Comparison of ENCODE assay signal across 17 cellular contexts in the genomic region with DNA sequence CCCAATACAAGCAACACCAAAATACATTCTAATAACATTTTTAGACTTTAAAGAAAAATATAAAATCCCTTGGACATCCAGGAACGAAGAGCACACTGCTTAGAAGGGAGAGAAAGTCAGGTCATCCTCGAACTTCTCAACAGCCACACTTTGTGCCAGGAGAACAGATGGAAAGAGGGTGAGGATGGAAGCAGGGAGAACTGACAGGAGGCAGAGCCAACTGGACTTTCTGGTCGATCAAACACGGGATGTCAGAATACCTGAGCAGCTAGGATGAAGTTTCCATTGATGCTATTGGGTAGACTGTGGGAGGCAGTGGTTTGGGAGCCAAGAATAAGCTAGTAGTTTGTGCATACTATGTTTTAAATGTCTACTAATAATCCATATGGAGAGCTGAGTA.
A peak's percentile ranks its signal among the peaks of the same experiment; 100 is the strongest.
DNase-seq lines count a peak whose midpoint lies in the region; ATAC-seq, FAIRE-seq and TF ChIP-seq lines count a peak whose summit lies in the region.
"Had no signal": no experiment of that assay in that cellular context is flagged by ENCODE, and none has a peak within 500 bp of the region (broad histone marks: within the 10 kb centered on the region; RNA-seq: fewer than 3 reads in every experiment).

No MANE protein-coding gene starts in this region.

- H3K27me3 ChIP-seq in PC-3 (ENCODE audit: low read length) (no peaks in the 10 kb centered on the region), K562 (ENCODE audit: control insufficient read depth in 2 of 2, insufficient read depth in 2 of 2, low read length in 2 of 2) (peaks cover 0 to 3% of the 10 kb centered on the region in 2 experiments; a peak in 1 of 5 replicates), trophoblast cell (ENCODE audit: insufficient read depth, low read length) (no peaks in the 10 kb centered on the region), ovary (no peaks in the 10 kb centered on the region)
- H3K27me3 ChIP-seq: transverse colon had no signal

- H3K27ac ChIP-seq in PC-3 (ENCODE audit: low read length) = peak overlapping the region; percentile 85; the same call in 1 of the 2 replicates
- no peak overlapping the region for H3K27ac ChIP-seq in K562 (ENCODE audit: extremely low read depth, low read depth, low read length)
- peak overlapping the region; percentile 84 for H3K27ac ChIP-seq in trophoblast cell (ENCODE audit: low read depth, low read length)
- no peak overlapping the region for H3K27ac ChIP-seq in ovary
- H3K27ac ChIP-seq: transverse colon had no signal

- no peak overlapping the region; the same call in 1 of the 2 replicates for H2AFZ ChIP-seq in PC-3 (ENCODE audit: low read length)
- H2AFZ ChIP-seq in K562 (ENCODE audit: low read depth, low read length) = peak overlapping the region; percentile 46
- H2AFZ ChIP-seq in trophoblast cell (ENCODE audit: insufficient read depth, low read length, poor library complexity) = no peak overlapping the region

- H3K4me1 Mint-ChIP-seq in activated CD8-positive, alpha-beta T cell treated with anti-CD3 and anti-CD28 coated beads for 36 hours (ENCODE audit: low read depth) = peaks cover 72% of the 10 kb centered on the region
- H3K4me1 Mint-ChIP-seq in activated CD8-positive, alpha-beta T cell treated with anti-CD3 and anti-CD28 coated beads, Interleukin-2, amount 10 ng/mL, durations not matched to agents 7 days and 5 days (ENCODE audit: low read depth) = peaks cover 74% of the 10 kb centered on the region
- H3K4me1 Mint-ChIP-seq in Calu3 (ENCODE audit: low read depth, unreplicated experiment) = peaks cover 21% of the 10 kb centered on the region

- H3K36me3 Mint-ChIP-seq in activated CD8-positive, alpha-beta T cell treated with anti-CD3 and anti-CD28 coated beads for 36 hours (ENCODE audit: low read depth) = peaks cover 22% of the 10 kb centered on the region
- H3K36me3 Mint-ChIP-seq in activated CD8-positive, alpha-beta T cell treated with anti-CD3 and anti-CD28 coated beads, Interleukin-2, amount 10 ng/mL, durations not matched to agents 7 days and 5 days (ENCODE audit: low read depth) = peaks cover 39% of the 10 kb centered on the region
- peaks cover under 1% of the 10 kb centered on the region for H3K36me3 Mint-ChIP-seq in Calu3 (ENCODE audit: insufficient read depth, unreplicated experiment)

- H3K36me3 ChIP-seq in PC-3 (ENCODE audit: low read depth, low read length) (no peaks in the 10 kb centered on the region), K562 (ENCODE audit: control insufficient read depth, insufficient read depth, low read length) (no peaks in the 10 kb centered on the region), trophoblast cell (ENCODE audit: control insufficient read depth in 1 of 2, insufficient read depth in 2 of 2, low read length in 2 of 2) (no peaks in the 10 kb centered on the region), ovary (no peaks in the 10 kb centered on the region)
- H3K36me3 ChIP-seq: transverse colon had no signal

- H3K14ac ChIP-seq in trophoblast cell (ENCODE audit: low read length) = no peak overlapping the region

- no peak overlapping the region for H4K12ac ChIP-seq in trophoblast cell (ENCODE audit: low read depth, low read length)

- H3F3A ChIP-seq in PC-3 (ENCODE audit: low read length, unreplicated experiment) = peaks cover 3% of the 10 kb centered on the region

- TF ChIP-seq RAD21 in K562 (CRISPR knock-in tag; conservative IDR thresholded peaks at IDR 0.05 in 1 of 2, IDR thresholded peaks at IDR 0.05 in 1 of 2) = no peak

- no peak for TF ChIP-seq POLR2A in K562 (conservative IDR thresholded peaks at IDR 0.05)
- TF ChIP-seq POLR2A in ovary (IDR thresholded peaks at IDR 0.05) = no peak

- BruUV-seq in PC-3 (replicated peaks; lab: Mats Ljungman, UMichigan) = no TSS peak
- no TSS peak for BruUV-seq in K562 (replicated peaks; lab: Mats Ljungman, UMichigan)
- BruUV-seq in Calu3 (replicated peaks; lab: Mats Ljungman, UMichigan) = no TSS peak

- FAIRE-seq in K562 (lab: Jason Lieb, UNC) = no peak
- FAIRE-seq: colon had no signal

- in situ Hi-C loops in K562 (cut with MboI) = no loop called here

- TF ChIP-seq EP300 in K562 (IDR thresholded peaks at IDR 0.05; ENCODE audit: low read length) (no peak), ovary (IDR thresholded peaks at IDR 0.05) (no peak)

- H3K4me1 ChIP-seq in PC-3 (ENCODE audit: insufficient read depth, low read length) (peaks cover 28% of the 10 kb centered on the region), K562 (replicated peaks in 1 of 2; ENCODE audit: control insufficient read depth in 2 of 2, insufficient read depth in 2 of 2, low read length in 2 of 2) (peaks cover 1 to 7% of the 10 kb centered on the region in 2 experiments), trophoblast cell (ENCODE audit: control insufficient read depth in 1 of 2, insufficient read depth in 2 of 2, low read length in 2 of 2) (peaks cover 22 to 26% of the 10 kb centered on the region in 2 experiments), ovary (ENCODE audit: insufficient read depth) (peaks cover under 1% of the 10 kb centered on the region)

- H3K9me3 ChIP-seq in PC-3 (ENCODE audit: low read length) (no peaks in the 10 kb centered on the region), K562 (replicated peaks; ENCODE audit: control insufficient read depth, insufficient read depth, low read depth, low read length) (no peaks in the 10 kb centered on the region), trophoblast cell (ENCODE audit: insufficient read depth, low read depth, low read length) (peaks cover 1% of the 10 kb centered on the region), ovary (no peaks in the 10 kb centered on the region)
- H3K9me3 ChIP-seq: transverse colon had no signal

- no peak for TF ChIP-seq CTCF in activated CD8-positive, alpha-beta T cell treated with anti-CD3 and anti-CD28 coated beads for 36 hours (IDR thresholded peaks at IDR 0.05)
- no peak for TF ChIP-seq CTCF in PC-3 (conservative IDR thresholded peaks at IDR 0.05; ENCODE audit: low read depth, low read length)
- no peak for TF ChIP-seq CTCF in K562 (IDR thresholded peaks at IDR 0.05 in 2 of 3, conservative IDR thresholded peaks at IDR 0.05 in 1 of 3; ENCODE audit: insufficient read depth in 2 of 3, low read depth in 1 of 3, low read length in 3 of 3)
- no peak for TF ChIP-seq CTCF in ovary (IDR thresholded peaks at IDR 0.05)
- no peak for TF ChIP-seq CTCF in Calu3 (IDR thresholded peaks at IDR 0.05; ENCODE audit: unreplicated experiment)

- intact Hi-C loops in activated CD8-positive, alpha-beta T cell treated with anti-CD3 and anti-CD28 coated beads for 36 hours (cut with micrococcal nuclease) = loop anchor here (5.0 to 10.0 kb wide), 2 partner anchors 60 to 522 kb away; no protein-coding TSS in a partner anchor
- intact Hi-C loops in PC-3 (cut with micrococcal nuclease) = no loop called here
- intact Hi-C loops in K562 (cut with micrococcal nuclease) = no loop called here
- intact Hi-C loops in ovary (cut with DNase I) = no loop called here
- intact Hi-C loops in Calu3 (cut with micrococcal nuclease; ENCODE audit: unreplicated experiment) = no loop called here

- H2BK5ac ChIP-seq in trophoblast cell (ENCODE audit: low read depth, low read length, poor library complexity) = peak overlapping the region; percentile 77

- peaks cover 21% of the 10 kb centered on the region for H3K79me1 ChIP-seq in trophoblast cell (ENCODE audit: low read length)

- H3K79me2 ChIP-seq in PC-3 (ENCODE audit: low read length) (no peaks in the 10 kb centered on the region), K562 (ENCODE audit: control insufficient read depth, insufficient read depth, low read length) (no peaks in the 10 kb centered on the region), trophoblast cell (ENCODE audit: control insufficient read depth, insufficient read depth, low read length, poor library complexity) (peaks cover 3% of the 10 kb centered on the region)

- no peak overlapping the region for H3K4me2 ChIP-seq in PC-3 (ENCODE audit: low read length)
- no peak overlapping the region for H3K4me2 ChIP-seq in K562 (ENCODE audit: insufficient read depth, low read length)
- no peak overlapping the region for H3K4me2 ChIP-seq in trophoblast cell (ENCODE audit: low read length)

- H3K9me2 ChIP-seq in PC-3 (replicated peaks; ENCODE audit: low read length) = no peaks in the 10 kb centered on the region

- H4K91ac ChIP-seq in trophoblast cell (ENCODE audit: low read depth, low read length) = peak overlapping the region; percentile 77

- CTCF ChIA-PET in activated CD8-positive, alpha-beta T cell treated with anti-CD3 and anti-CD28 coated beads for 36 hours (lab: Charles Lee) = interaction anchor here (0.9 to 1.5 kb wide), 5 partner anchors 45 to 420 kb away, joined by 3 to 6 read pairs (median 3); no protein-coding TSS in a partner anchor
- CTCF ChIA-PET in activated CD8-positive, alpha-beta T cell treated with anti-CD3 and anti-CD28 coated beads, Interleukin-2, amount 10 ng/mL, durations not matched to agents 7 days and 5 days (lab: Charles Lee) = interaction anchor here (0.7 to 1.5 kb wide), 4 partner anchors 38 to 420 kb away, joined by 4 to 6 read pairs (median 4); no protein-coding TSS in a partner anchor
- CTCF ChIA-PET in PC-3 (lab: Charles Lee) = no interaction called here
- CTCF ChIA-PET in K562 (lab: Yijun Ruan, JAX; ENCODE audit: low intra/inter-chr PET ratio) = interaction anchor here (0.6 kb wide), 1 partner anchor 403 kb away, joined by 4 read pairs; no protein-coding TSS in a partner anchor
- CTCF ChIA-PET in Calu3 (lab: Charles Lee) = no interaction called here

- H3K9me1 ChIP-seq in K562 (ENCODE audit: control insufficient read depth, insufficient read depth, low read length) = no peaks in the 10 kb centered on the region

- H3K4me3 Mint-ChIP-seq in activated CD8-positive, alpha-beta T cell treated with anti-CD3 and anti-CD28 coated beads for 36 hours = no peak overlapping the region
- no peak overlapping the region for H3K4me3 Mint-ChIP-seq in activated CD8-positive, alpha-beta T cell treated with anti-CD3 and anti-CD28 coated beads, Interleukin-2, amount 10 ng/mL, durations not matched to agents 7 days and 5 days
- no peak overlapping the region for H3K4me3 Mint-ChIP-seq in Calu3 (ENCODE audit: low read depth, unreplicated experiment)

- H3K27me3 Mint-ChIP-seq in activated CD8-positive, alpha-beta T cell treated with anti-CD3 and anti-CD28 coated beads for 36 hours = no peaks in the 10 kb centered on the region
- no peaks in the 10 kb centered on the region for H3K27me3 Mint-ChIP-seq in activated CD8-positive, alpha-beta T cell treated with anti-CD3 and anti-CD28 coated beads, Interleukin-2, amount 10 ng/mL, durations not matched to agents 7 days and 5 days (ENCODE audit: low read depth)
- H3K27me3 Mint-ChIP-seq in Calu3 (ENCODE audit: unreplicated experiment) = no peaks in the 10 kb centered on the region

- H4K20me1 ChIP-seq in PC-3 (ENCODE audit: low read length) (no peaks in the 10 kb centered on the region), K562 (replicated peaks; ENCODE audit: control insufficient read depth, insufficient read depth, low read length) (no peaks in the 10 kb centered on the region)

- POLR2A ChIA-PET in activated CD8-positive, alpha-beta T cell treated with anti-CD3 and anti-CD28 coated beads for 36 hours (lab: Charles Lee) = interaction anchor here (1.2 to 2.2 kb wide), 5 partner anchors 8 to 404 kb away, joined by 3 to 9 read pairs (median 6); no protein-coding TSS in a partner anchor
- POLR2A ChIA-PET in activated CD8-positive, alpha-beta T cell treated with anti-CD3 and anti-CD28 coated beads, Interleukin-2, amount 10 ng/mL, durations not matched to agents 7 days and 5 days (lab: Charles Lee) = interaction anchor here (0.7 to 2.1 kb wide), 2 partner anchors 47 to 405 kb away, joined by 3 to 7 read pairs; no protein-coding TSS in a partner anchor
- POLR2A ChIA-PET in PC-3 (lab: Charles Lee; ENCODE audit: unreplicated experiment) (interaction anchor here (0.7 kb wide), 1 partner anchor 51 kb away, joined by 3 read pairs; no protein-coding TSS in a partner anchor), K562 (lab: Yijun Ruan, JAX) (interaction anchor here (1.6 kb wide), 1 partner anchor 37 kb away, joined by 6 read pairs; no protein-coding TSS in a partner anchor)

- H3K18ac ChIP-seq in trophoblast cell (ENCODE audit: low read length) = no peak overlapping the region

- no peak overlapping the region for H3K4ac ChIP-seq in trophoblast cell (ENCODE audit: low read depth, low read length)

- no peak overlapping the region for H3K9ac ChIP-seq in PC-3 (ENCODE audit: low read length)
- H3K9ac ChIP-seq in K562 (ENCODE audit: insufficient read depth in 1 of 2, low read depth in 2 of 2, low read length in 2 of 2) = no peak overlapping the region
- H3K9ac ChIP-seq in trophoblast cell (ENCODE audit: low read length) = no peak overlapping the region

- no peak overlapping the region for H2BK120ac ChIP-seq in trophoblast cell (ENCODE audit: insufficient read depth, low read length, poor library complexity)

- H3K27ac Mint-ChIP-seq in activated CD8-positive, alpha-beta T cell treated with anti-CD3 and anti-CD28 coated beads for 36 hours = peak overlapping the region; percentile 68
- no peak overlapping the region for H3K27ac Mint-ChIP-seq in activated CD8-positive, alpha-beta T cell treated with anti-CD3 and anti-CD28 coated beads, Interleukin-2, amount 10 ng/mL, durations not matched to agents 7 days and 5 days
- H3K27ac Mint-ChIP-seq in Calu3 (ENCODE audit: unreplicated experiment) = no peak overlapping the region

- no peak overlapping the region for H3K23ac ChIP-seq in trophoblast cell (ENCODE audit: low read length)

- peak overlapping the region; percentile 98 for H2BK12ac ChIP-seq in trophoblast cell (ENCODE audit: low read length)

- peak overlapping the region; percentile 84 for H2AK5ac ChIP-seq in trophoblast cell (ENCODE audit: low read length)

- DNase-seq in activated CD8-positive, alpha-beta T cell treated with anti-CD3 and anti-CD28 coated beads for 36 hours = no peak
- DNase-seq in activated CD8-positive, alpha-beta T cell treated with anti-CD3 and anti-CD28 coated beads, Interleukin-2, amount 10 ng/mL, durations not matched to agents 7 days and 5 days = no peak
- DNase-seq in PC-3 = no peak
- DNase-seq in K562 (ENCODE audit: extremely low read depth in 1 of 4, low spot score in 3 of 4) = no peak
- no peak for DNase-seq in trophoblast cell
- no peak for DNase-seq in ovary
- no peak for DNase-seq in Calu3
- DNase-seq: ACHN; DMS79 treated with DMSO at 0.1 percent for 48 hours; GOT3; hypothalamus; NCI-H187; stimulated activated naive CD4-positive, alpha-beta T cell; transverse colon had no signal

- ATAC-seq in activated CD8-positive, alpha-beta T cell treated with anti-CD3 and anti-CD28 coated beads for 36 hours = no peak
- no peak for ATAC-seq in activated CD8-positive, alpha-beta T cell treated with anti-CD3 and anti-CD28 coated beads, Interleukin-2, amount 10 ng/mL, durations not matched to agents 7 days and 5 days
- ATAC-seq in PC-3 = no peak
- ATAC-seq in K562 = no peak
- no peak for ATAC-seq in GM21367 (IDR thresholded peaks at IDR 0.05; ENCODE audit: unreplicated experiment)
- ATAC-seq: Right ventricle myocardium inferior had no signal

- H3K4me3 ChIP-seq in PC-3 (ENCODE audit: low read length) (no peak overlapping the region), K562 (no peak overlapping the region), trophoblast cell (ENCODE audit: low read depth, low read length) (no peak overlapping the region), ovary (no peak overlapping the region)
- H3K4me3 ChIP-seq: transverse colon had no signal

- 2% methylated on average over 4 of the region's 4 CpGs for WGBS in K562 (ENCODE audit: insufficient coverage, low coverage, missing lambda C conversion rate)
- no CpG with 5 or more reads among the region's 4 CpGs for WGBS in trophoblast cell (ENCODE audit: extremely low coverage, insufficient coverage, insufficient read length)
- 91 to 97% (median 94%) methylated on average over 4 of the region's 4 CpGs for WGBS in ovary, 3 donors

- H4K8ac ChIP-seq in trophoblast cell (ENCODE audit: low read depth, low read length) = peak overlapping the region; percentile 49

- H3K9me3 Mint-ChIP-seq in activated CD8-positive, alpha-beta T cell treated with anti-CD3 and anti-CD28 coated beads for 36 hours = peaks cover 4% of the 10 kb centered on the region
- H3K9me3 Mint-ChIP-seq in activated CD8-positive, alpha-beta T cell treated with anti-CD3 and anti-CD28 coated beads, Interleukin-2, amount 10 ng/mL, durations not matched to agents 7 days and 5 days (ENCODE audit: insufficient read depth) = peaks cover 4% of the 10 kb centered on the region
- H3K9me3 Mint-ChIP-seq in Calu3 (ENCODE audit: low read depth, unreplicated experiment) = peaks cover 7% of the 10 kb centered on the region

Comparison
In these comparisons a context has a peak if more than half of its experiments do, and no peak if none do; other contexts are left out.
1. H3K27ac ChIP-seq: peak in PC-3 (single experiment) and trophoblast cell (single experiment); none in K562 (single experiment) and ovary (0 of 2).
2. CTCF ChIA-PET loops: an anchor here in activated CD8-positive, alpha-beta T cell treated with anti-CD3 and anti-CD28 coated beads for 36 hours (0.9 to 1.5 kb wide), activated CD8-positive, alpha-beta T cell treated with anti-CD3 and anti-CD28 coated beads, Interleukin-2, amount 10 ng/mL, durations not matched to agents 7 days and 5 days (0.7 to 1.5 kb wide) and K562 (0.6 kb wide); none called in PC-3 and Calu3.